In the genomic region with DNA sequence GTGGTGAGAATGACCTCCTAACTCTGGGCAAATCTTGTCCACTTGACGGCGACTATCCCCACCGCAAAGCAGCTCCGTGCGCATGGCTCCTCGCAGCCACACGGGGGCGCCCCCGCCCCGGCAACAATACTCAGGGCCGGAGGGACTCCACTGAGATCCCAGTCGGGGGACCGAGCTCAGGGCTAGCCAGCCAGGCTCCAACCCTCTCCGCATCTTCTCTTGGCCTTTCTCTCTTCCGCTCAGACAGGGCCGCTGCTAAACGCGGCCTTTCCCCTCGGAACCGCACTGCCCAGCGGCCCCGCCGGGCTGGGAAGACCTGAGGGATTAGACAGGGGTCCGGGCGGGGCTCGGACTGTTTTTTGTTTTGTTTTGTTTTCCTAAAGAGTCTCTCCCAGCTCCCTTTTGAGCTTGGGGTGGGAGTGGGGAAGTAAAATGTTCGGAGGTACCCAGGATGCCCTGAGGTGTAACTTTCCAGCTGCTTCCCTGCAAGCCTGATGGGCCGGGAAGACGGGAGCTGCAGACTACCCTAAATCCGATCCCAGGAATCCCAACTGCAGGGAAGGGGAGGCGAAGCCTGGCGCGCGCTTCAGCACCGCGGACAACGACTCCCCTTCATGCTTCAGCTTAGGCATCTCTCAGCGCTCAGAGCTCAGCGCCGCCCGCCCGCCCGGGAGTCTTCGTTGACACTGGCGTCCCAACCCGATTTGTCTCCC, we compare ENCODE assay signal across 1 cellular context.
A peak's percentile ranks its signal among the peaks of the same experiment; 100 is the strongest.
TF ChIP-seq lines count a peak whose summit lies in the region.

No MANE protein-coding gene starts in this region.

TF ChIP-seq in SK-N-SH, 30 proteins besides CTCF, POLR2A, EP300 and RAD21:
- TF ChIP-seq MXI1 (IDR thresholded peaks at IDR 0.05; ENCODE audit: low read depth, low read length) (0 out of 2 replicates have a peak, but pooled peaks have one; percentile 18), POLR2AphosphoS5 (IDR thresholded peaks at IDR 0.05; ENCODE audit: low read depth, low read length) (no peak), SMC3 (IDR thresholded peaks at IDR 0.05; ENCODE audit: low read depth, low read length) (peak; percentile 84), REST (IDR thresholded peaks at IDR 0.05; ENCODE audit: low read depth, low read length) (peak; percentile 88), NFIC (IDR thresholded peaks at IDR 0.05; ENCODE audit: borderline replicate concordance) (no peak), YY1 (IDR thresholded peaks at IDR 0.05; ENCODE audit: low read depth) (no peak)
- TF ChIP-seq, protein P1, sequence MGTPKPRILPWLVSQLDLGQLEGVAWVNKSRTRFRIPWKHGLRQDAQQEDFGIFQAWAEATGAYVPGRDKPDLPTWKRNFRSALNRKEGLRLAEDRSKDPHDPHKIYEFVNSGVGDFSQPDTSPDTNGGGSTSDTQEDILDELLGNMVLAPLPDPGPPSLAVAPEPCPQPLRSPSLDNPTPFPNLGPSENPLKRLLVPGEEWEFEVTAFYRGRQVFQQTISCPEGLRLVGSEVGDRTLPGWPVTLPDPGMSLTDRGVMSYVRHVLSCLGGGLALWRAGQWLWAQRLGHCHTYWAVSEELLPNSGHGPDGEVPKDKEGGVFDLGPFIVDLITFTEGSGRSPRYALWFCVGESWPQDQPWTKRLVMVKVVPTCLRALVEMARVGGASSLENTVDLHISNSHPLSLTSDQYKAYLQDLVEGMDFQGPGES (IDR thresholded peaks at IDR 0.05; ENCODE audit: low read depth, low read length), result no peak
